8 cellular contexts compared by ENCODE assay signal in the genomic region with DNA sequence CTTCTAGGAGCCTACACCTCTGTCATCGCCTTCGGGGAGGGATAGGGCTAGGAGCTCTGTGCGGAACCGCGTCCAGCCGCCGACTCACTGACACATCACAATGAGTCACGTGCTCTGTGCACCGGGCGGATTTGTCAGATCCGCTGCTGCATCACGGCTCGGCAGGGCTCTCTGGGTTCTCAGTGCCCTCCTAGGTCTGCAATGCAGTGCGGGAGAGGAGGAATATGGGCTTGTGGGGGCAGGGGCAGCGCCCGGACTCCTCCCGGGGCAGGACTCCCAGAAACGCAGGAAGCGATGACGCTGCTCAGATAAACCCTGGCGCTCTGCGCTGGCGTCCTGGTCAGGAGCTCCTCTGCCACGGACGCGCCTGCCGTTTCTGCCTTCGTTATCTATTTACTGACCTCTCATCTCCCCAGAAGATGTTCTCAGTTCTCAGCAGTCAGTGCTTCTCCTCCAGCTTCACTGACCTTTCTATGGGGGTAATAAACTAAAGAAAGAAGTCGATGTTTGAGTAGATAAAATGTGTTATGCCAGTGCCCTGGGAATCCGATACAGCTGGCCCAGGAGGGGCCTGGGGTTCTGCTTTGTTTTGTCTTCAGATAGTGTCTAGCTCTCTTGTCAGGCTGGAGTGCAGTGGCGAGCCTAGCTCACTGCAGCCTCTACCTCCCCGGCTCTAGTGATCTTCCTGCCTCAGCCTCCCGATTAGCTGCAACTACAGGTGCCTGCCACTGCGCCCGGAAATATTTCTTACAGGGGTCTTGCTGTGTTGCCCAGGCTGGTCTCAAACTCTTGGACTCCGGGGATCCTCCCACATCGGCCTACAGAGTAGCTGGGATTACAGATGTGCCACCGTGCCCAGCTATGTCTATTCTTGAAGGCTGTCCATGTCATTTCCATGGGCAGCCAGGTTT. TPM values are rescaled to one million over a fixed set of nuclear protein-coding genes. Genes with fewer than 3 reads are reported as not detected.
DNase-seq lines count a peak whose midpoint lies in the region; ATAC-seq and TF ChIP-seq lines count a peak whose summit lies in the region.

No MANE protein-coding gene starts in this region.

- intact Hi-C loops in sciatic nerve (cut with DNase I), result no loop called here

- TF ChIP-seq POLR2A in GM15510 (IDR thresholded peaks at IDR 0.05; ENCODE audit: borderline replicate concordance, extremely low read depth, insufficient read length), result peak; percentile 32

- DNase-seq in NCI-H187 treated with DMSO at 0.1 percent for 48 hours (lab: John Stamatoyannopoulos, UW) (peak; percentile 43), T-helper 9 cell (peak; percentile 73), astrocyte of the hippocampus (ENCODE audit: low read depth, low spot score) (peak; percentile 97), iPS DF 4.7 (ENCODE audit: extremely low read depth, low spot score) (peak; percentile 69), sciatic nerve (ENCODE audit: low spot score) (peak; percentile 88), COLO829 (ENCODE audit: low spot score) (no peak)

- ATAC-seq in HG02885 (IDR thresholded peaks at IDR 0.05; ENCODE audit: poor library complexity, unreplicated experiment) (peak; percentile 98), sciatic nerve (peak; percentile 96)

RNA-seq across cellular contexts. Expression of gene ITGB1, which starts 22.8 kb away (rescaled TPM):
- 373 TPM for total RNA-seq in sciatic nerve
